Comparison of ENCODE assay signal across 23 cellular contexts in genomic region chr7:73909996-73910395, GRCh38. TPM values are rescaled to one million over a fixed set of nuclear protein-coding genes. Genes with fewer than 3 reads are reported as not detected.
DNase-seq lines count a peak whose midpoint lies in the region; ATAC-seq and TF ChIP-seq lines count a peak whose summit lies in the region.
"Had no signal": no experiment of that assay in that cellular context is flagged by ENCODE, and none has a peak within 500 bp of the region (broad histone marks: within the 10 kb centered on the region; RNA-seq: fewer than 3 reads in every experiment).

No MANE protein-coding gene starts in this region.

- H3K9me3 Mint-ChIP-seq in activated naive CD8-positive, alpha-beta T cell treated with anti-CD3 and anti-CD28 coated beads, Interleukin-2, amount 10 ng/mL, durations not matched to agents 7 days and 5 days: no peaks in the 10 kb centered on the region
- no peaks in the 10 kb centered on the region for H3K9me3 Mint-ChIP-seq in activated naive CD8-positive, alpha-beta T cell treated with anti-CD3 and anti-CD28 coated beads, Interleukin-2, amount 50 U/mL, for 24 hours
- H3K9me3 Mint-ChIP-seq in chondrocyte (ENCODE audit: low read depth): no peaks in the 10 kb centered on the region
- H3K9me3 Mint-ChIP-seq: CD4-positive, alpha-beta memory T cell; GM23338 had no signal

- TF ChIP-seq CTCF in chondrocyte (IDR thresholded peaks at IDR 0.05): no peak

- peak; percentile 9 for DNase-seq in activated naive CD8-positive, alpha-beta T cell treated with anti-CD3 and anti-CD28 coated beads, Interleukin-2, amount 10 ng/mL, durations not matched to agents 7 days and 5 days
- DNase-seq in activated naive CD8-positive, alpha-beta T cell treated with anti-CD3 and anti-CD28 coated beads, Interleukin-2, amount 50 U/mL, for 24 hours: no peak
- DNase-seq in chondrocyte (ENCODE audit: low spot score) (peak; percentile 39), posterior vena cava (ENCODE audit: low spot score) (peak; percentile 22), NCI-H1436 (lab: John Stamatoyannopoulos, UW) (no peak), NCI-H2107 (lab: John Stamatoyannopoulos, UW) (no peak)
- DNase-seq: BE2C; Caco-2; CD4-positive, alpha-beta memory T cell; DND-41; HCEC 1CT; KG1; NCI-H1105; NCI-H2081; NCI-H446 treated with DMSO at 0.1 percent for 48 hours; NCI-H526 treated with DMSO at 0.1 percent for 48 hours; PC-3; Right ventricle myocardium superior had no signal

- no peak for ATAC-seq in activated naive CD8-positive, alpha-beta T cell treated with anti-CD3 and anti-CD28 coated beads, Interleukin-2, amount 10 ng/mL, durations not matched to agents 7 days and 5 days (ENCODE audit: low read depth)
- no peak for ATAC-seq in activated naive CD8-positive, alpha-beta T cell treated with anti-CD3 and anti-CD28 coated beads, Interleukin-2, amount 50 U/mL, for 24 hours
- ATAC-seq in GM19395 (IDR thresholded peaks at IDR 0.05; ENCODE audit: unreplicated experiment): no peak
- ATAC-seq: A549, GM23338, PC-3 had no signal

- H3K36me3 Mint-ChIP-seq in activated naive CD8-positive, alpha-beta T cell treated with anti-CD3 and anti-CD28 coated beads, Interleukin-2, amount 10 ng/mL, durations not matched to agents 7 days and 5 days: no peaks in the 10 kb centered on the region
- no peaks in the 10 kb centered on the region for H3K36me3 Mint-ChIP-seq in activated naive CD8-positive, alpha-beta T cell treated with anti-CD3 and anti-CD28 coated beads, Interleukin-2, amount 50 U/mL, for 24 hours (ENCODE audit: low read depth)
- no peaks in the 10 kb centered on the region for H3K36me3 Mint-ChIP-seq in chondrocyte (ENCODE audit: low read depth)
- H3K36me3 Mint-ChIP-seq: CD4-positive, alpha-beta memory T cell had no signal

- H3K27ac Mint-ChIP-seq in activated naive CD8-positive, alpha-beta T cell treated with anti-CD3 and anti-CD28 coated beads, Interleukin-2, amount 10 ng/mL, durations not matched to agents 7 days and 5 days: no peak overlapping the region
- H3K27ac Mint-ChIP-seq in activated naive CD8-positive, alpha-beta T cell treated with anti-CD3 and anti-CD28 coated beads, Interleukin-2, amount 50 U/mL, for 24 hours: no peak overlapping the region
- H3K27ac Mint-ChIP-seq in chondrocyte (ENCODE audit: unreplicated experiment): no peak overlapping the region
- H3K27ac Mint-ChIP-seq: CD4-positive, alpha-beta memory T cell; GM23338 had no signal

- peaks cover 7% of the 10 kb centered on the region for H3K27me3 Mint-ChIP-seq in activated naive CD8-positive, alpha-beta T cell treated with anti-CD3 and anti-CD28 coated beads, Interleukin-2, amount 10 ng/mL, durations not matched to agents 7 days and 5 days
- H3K27me3 Mint-ChIP-seq in activated naive CD8-positive, alpha-beta T cell treated with anti-CD3 and anti-CD28 coated beads, Interleukin-2, amount 50 U/mL, for 24 hours: peaks cover 7% of the 10 kb centered on the region
- no peaks in the 10 kb centered on the region for H3K27me3 Mint-ChIP-seq in chondrocyte (ENCODE audit: low read depth)

- POLR2A ChIA-PET in activated naive CD8-positive, alpha-beta T cell treated with anti-CD3 and anti-CD28 coated beads, Interleukin-2, amount 10 ng/mL, durations not matched to agents 7 days and 5 days (lab: Charles Lee): no interaction called here

- H3K4me3 Mint-ChIP-seq in activated naive CD8-positive, alpha-beta T cell treated with anti-CD3 and anti-CD28 coated beads, Interleukin-2, amount 10 ng/mL, durations not matched to agents 7 days and 5 days: no peak overlapping the region
- H3K4me3 Mint-ChIP-seq in activated naive CD8-positive, alpha-beta T cell treated with anti-CD3 and anti-CD28 coated beads, Interleukin-2, amount 50 U/mL, for 24 hours: no peak overlapping the region
- no peak overlapping the region for H3K4me3 Mint-ChIP-seq in chondrocyte (ENCODE audit: unreplicated experiment)
- H3K4me3 Mint-ChIP-seq: CD4-positive, alpha-beta memory T cell; GM23338 had no signal

- intact Hi-C loops in posterior vena cava (cut with DNase I): no loop called here

- no peaks in the 10 kb centered on the region for H3K4me1 Mint-ChIP-seq in activated naive CD8-positive, alpha-beta T cell treated with anti-CD3 and anti-CD28 coated beads, Interleukin-2, amount 10 ng/mL, durations not matched to agents 7 days and 5 days
- H3K4me1 Mint-ChIP-seq in activated naive CD8-positive, alpha-beta T cell treated with anti-CD3 and anti-CD28 coated beads, Interleukin-2, amount 50 U/mL, for 24 hours: no peaks in the 10 kb centered on the region
- H3K4me1 Mint-ChIP-seq in chondrocyte (ENCODE audit: low read depth): peaks cover 24% of the 10 kb centered on the region

RNA-seq across cellular contexts. Expression of gene TMEM270, which starts 49.0 kb away (rescaled TPM):
- not detected for total RNA-seq in activated naive CD8-positive, alpha-beta T cell treated with anti-CD3 and anti-CD28 coated beads, Interleukin-2, amount 10 ng/mL, durations not matched to agents 7 days and 5 days
- total RNA-seq in chondrocyte (0.25 TPM in 1 of 3 replicates, not detected in the others), posterior vena cava (not detected)
- total RNA-seq: Caco-2; CD4-positive, alpha-beta memory T cell; GM23338; PC-3; Right ventricle myocardium superior; RPMI7951; SK-MEL-5 had no signal

Comparison
In these comparisons a context has a peak if more than half of its experiments do, and no peak if none do; other contexts are left out.
1. DNase-seq: peak in activated naive CD8-positive, alpha-beta T cell treated with anti-CD3 and anti-CD28 coated beads, Interleukin-2, amount 10 ng/mL, durations not matched to agents 7 days and 5 days (single experiment), chondrocyte (single experiment) and posterior vena cava (single experiment); none in activated naive CD8-positive, alpha-beta T cell treated with anti-CD3 and anti-CD28 coated beads, Interleukin-2, amount 50 U/mL, for 24 hours (single experiment), NCI-H1436 (single experiment) and NCI-H2107 (single experiment).